Comparison of ENCODE assay signal across 8 cellular contexts in genomic region chr15:41989573-41990242, GRCh38. TPM values are rescaled to one million over a fixed set of nuclear protein-coding genes. Genes with fewer than 3 reads are reported as not detected.
DNase-seq lines count a peak whose midpoint lies in the region; TF ChIP-seq lines count a peak whose summit lies in the region.

No MANE protein-coding gene starts in this region.

- H3K79me2 ChIP-seq in SU-DHL-6 (ENCODE audit: insufficient read depth, low read length) = no peaks in the 10 kb centered on the region

- H3K27me3 ChIP-seq in SU-DHL-6 (ENCODE audit: low read length) = no peaks in the 10 kb centered on the region
- no peaks in the 10 kb centered on the region for H3K27me3 ChIP-seq in uterus

- TF ChIP-seq POLR2A in uterus (IDR thresholded peaks at IDR 0.05) = no peak

- no peaks in the 10 kb centered on the region for H3K9me2 ChIP-seq in SU-DHL-6 (replicated peaks; ENCODE audit: insufficient read depth, low read length)

- H3K4me3 Mint-ChIP-seq in activated naive CD8-positive, alpha-beta T cell treated with anti-CD3 and anti-CD28 coated beads for 36 hours = no peak overlapping the region
- H3K4me3 Mint-ChIP-seq in progenitor cell of endocrine pancreas (ENCODE audit: low read depth) = no peak overlapping the region

- H3F3A ChIP-seq in SU-DHL-6 (ENCODE audit: insufficient read depth) = no peaks in the 10 kb centered on the region

- TF ChIP-seq CTCF in SU-DHL-6 (IDR thresholded peaks at IDR 0.05; ENCODE audit: insufficient read depth, low read length, poor library complexity, severe bottlenecking) (peak; percentile 81), progenitor cell of endocrine pancreas (IDR thresholded peaks at IDR 0.05; ENCODE audit: unreplicated experiment) (peak; percentile 98), uterus (IDR thresholded peaks at IDR 0.05) (peak; percentile 90 to 95 (median 94))

- no peaks in the 10 kb centered on the region for H3K36me3 ChIP-seq in SU-DHL-6 (ENCODE audit: low read length)
- H3K36me3 ChIP-seq in uterus = no peaks in the 10 kb centered on the region

- H3K9me3 Mint-ChIP-seq in activated naive CD8-positive, alpha-beta T cell treated with anti-CD3 and anti-CD28 coated beads for 36 hours = no peaks in the 10 kb centered on the region
- no peaks in the 10 kb centered on the region for H3K9me3 Mint-ChIP-seq in progenitor cell of endocrine pancreas (ENCODE audit: low read depth)

- no peak overlapping the region for H3K4me3 ChIP-seq in Jurkat, Clone E6-1 (ENCODE audit: low read length)
- H3K4me3 ChIP-seq in SU-DHL-6 (ENCODE audit: insufficient read depth, low read length, poor library complexity, severe bottlenecking) = no peak overlapping the region
- H3K4me3 ChIP-seq in uterus = no peak overlapping the region

- no peak overlapping the region for H3K9ac ChIP-seq in SU-DHL-6 (ENCODE audit: low read length)

- no peaks in the 10 kb centered on the region for H3K27me3 Mint-ChIP-seq in activated naive CD8-positive, alpha-beta T cell treated with anti-CD3 and anti-CD28 coated beads for 36 hours
- H3K27me3 Mint-ChIP-seq in progenitor cell of endocrine pancreas = peaks cover 10% of the 10 kb centered on the region

- intact Hi-C loops in cardiac septum (cut with DNase I) (loop anchor here (1.0 to 10.0 kb wide), 2 partner anchors 68 to 145 kb away; no protein-coding TSS in a partner anchor), uterus (cut with DNase I; ENCODE audit: low total_unique reads) (no loop called here)

- H4K20me1 ChIP-seq in SU-DHL-6 (ENCODE audit: low read depth, low read length) = no peaks in the 10 kb centered on the region

- H3K27ac Mint-ChIP-seq in activated naive CD8-positive, alpha-beta T cell treated with anti-CD3 and anti-CD28 coated beads for 36 hours = no peak overlapping the region
- H3K27ac Mint-ChIP-seq in progenitor cell of endocrine pancreas = no peak overlapping the region

- no peak overlapping the region for H2AFZ ChIP-seq in SU-DHL-6 (ENCODE audit: low read depth, low read length, severe bottlenecking)

- H3K4me1 Mint-ChIP-seq in activated naive CD8-positive, alpha-beta T cell treated with anti-CD3 and anti-CD28 coated beads for 36 hours = no peaks in the 10 kb centered on the region
- H3K4me1 Mint-ChIP-seq in progenitor cell of endocrine pancreas (ENCODE audit: low read depth) = no peaks in the 10 kb centered on the region

- H3K4me2 ChIP-seq in SU-DHL-6 (ENCODE audit: low read depth, low read length, poor library complexity, severe bottlenecking) = no peak overlapping the region

- peak; percentile 78 for DNase-seq in DMS 273 (lab: John Stamatoyannopoulos, UW; ENCODE audit: unreplicated experiment)
- no peak for DNase-seq in DMS 273 treated with DMSO at 0.1 percent for 48 hours (lab: John Stamatoyannopoulos, UW)
- DNase-seq in Jurkat, Clone E6-1 (ENCODE audit: low read depth, low spot score) = peak; percentile 43
- DNase-seq in activated naive CD8-positive, alpha-beta T cell treated with anti-CD3 and anti-CD28 coated beads for 36 hours = peak; percentile 78
- DNase-seq in cardiac septum (ENCODE audit: low spot score) = peak; percentile 93
- peak; percentile 93 for DNase-seq in progenitor cell of endocrine pancreas (ENCODE audit: low spot score, unreplicated experiment)
- peak; percentile 65 to 82 for DNase-seq in uterus

- H3K9me3 ChIP-seq in SU-DHL-6 (ENCODE audit: insufficient read depth, low read length) = no peaks in the 10 kb centered on the region
- no peaks in the 10 kb centered on the region for H3K9me3 ChIP-seq in uterus

- no peaks in the 10 kb centered on the region for H3K4me1 ChIP-seq in uterus

- H3K27ac ChIP-seq in SU-DHL-6 (ENCODE audit: low read depth, low read length) = no peak overlapping the region
- no peak overlapping the region for H3K27ac ChIP-seq in uterus

- H3K36me3 Mint-ChIP-seq in activated naive CD8-positive, alpha-beta T cell treated with anti-CD3 and anti-CD28 coated beads for 36 hours = no peaks in the 10 kb centered on the region
- no peaks in the 10 kb centered on the region for H3K36me3 Mint-ChIP-seq in progenitor cell of endocrine pancreas (ENCODE audit: insufficient read depth)

RNA-seq across cellular contexts. Expression of gene EHD4, which starts 17.4 kb away (rescaled TPM):
- polyA plus RNA-seq in Jurkat, Clone E6-1 (2012; ENCODE audit: insufficient read depth, insufficient read length) = 8.3 TPM
- total RNA-seq in activated naive CD8-positive, alpha-beta T cell treated with anti-CD3 and anti-CD28 coated beads for 36 hours = 10 to 100 TPM; 23.5 to 23.6 TPM
- total RNA-seq in cardiac septum (42.2 TPM), progenitor cell of endocrine pancreas (17.2 and 18.4 TPM in 2 replicates), uterus (10 to 100 TPM; 12.8 to 45.2 (median 26.1) TPM)

RNA-seq across cellular contexts. Expression of gene PLA2G4E, which starts 31.1 kb away (rescaled TPM):
- polyA plus RNA-seq in Jurkat, Clone E6-1 (2012; ENCODE audit: insufficient read depth, insufficient read length) = not detected
- not detected for total RNA-seq in activated naive CD8-positive, alpha-beta T cell treated with anti-CD3 and anti-CD28 coated beads for 36 hours
- total RNA-seq in cardiac septum (0.08 TPM), progenitor cell of endocrine pancreas (0.09 TPM in 1 of 2 replicates, not detected in the other), uterus (not detected)
